Comparison of ENCODE assay signal across 11 cellular contexts in the genomic region with DNA sequence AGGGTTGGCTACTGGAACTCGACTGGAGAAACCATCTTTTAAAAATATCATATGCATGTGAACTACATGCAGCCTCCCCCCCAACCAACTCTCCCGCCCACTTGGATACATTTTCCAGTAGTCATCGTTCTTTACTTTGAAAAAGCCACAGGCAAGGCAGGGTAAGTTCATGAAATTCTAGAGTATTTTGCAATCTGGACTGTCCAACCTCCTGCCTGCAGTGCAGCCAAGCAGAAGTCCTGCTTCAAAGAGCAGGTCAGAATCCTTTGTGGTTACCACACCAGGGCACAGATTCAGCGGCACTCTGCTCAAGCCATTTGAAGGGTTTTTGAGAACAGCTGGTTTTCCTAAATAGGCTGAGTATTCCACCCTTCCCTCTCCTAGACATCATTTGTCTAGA. TPM values are rescaled to one million over a fixed set of nuclear protein-coding genes. Genes with fewer than 3 reads are reported as not detected.
DNase-seq lines count a peak whose midpoint lies in the region; ATAC-seq lines count a peak whose summit lies in the region.
"Had no signal": no experiment of that assay in that cellular context is flagged by ENCODE, and none has a peak within 500 bp of the region (broad histone marks: within the 10 kb centered on the region; RNA-seq: fewer than 3 reads in every experiment).

No MANE protein-coding gene starts in this region.

- intact Hi-C loops in left colon (cut with DNase I, micrococcal nuclease): no loop called here

- DNase-seq in AG20443 (ENCODE audit: low spot score) (peak; percentile 91), LHCN-M2 (ENCODE audit: low read depth) (peak; percentile 87), brain pericyte (ENCODE audit: low read depth, low spot score) (peak; percentile 72), midbrain (lab: John Stamatoyannopoulos, UW) (peak; percentile 15), NCI-H1048 (lab: John Stamatoyannopoulos, UW) (no peak), left colon (no peak)
- DNase-seq in stimulated activated naive CD8-positive, alpha-beta T cell treated with anti-CD3 and anti-CD28 coated beads, Interleukin-15, Interleukin-2, amounts not matched to agents 100 U/mL and 50 U/mL, for 24 hours: no peak
- no peak for DNase-seq in stimulated activated CD4-positive, alpha-beta T cell treated with anti-CD3 and anti-CD28 coated beads, Interleukin-12 subunit alpha, Interleukin-12 subunit beta, amount 100 ng/mL, for 4 hours
- DNase-seq: DMS153, NCI-H2227 treated with DMSO at 0.1 percent for 48 hours had no signal

- no peak for ATAC-seq in stimulated activated naive CD8-positive, alpha-beta T cell treated with anti-CD3 and anti-CD28 coated beads, Interleukin-15, Interleukin-2, amounts not matched to agents 100 U/mL and 50 U/mL, for 24 hours
- no peak for ATAC-seq in left colon

RNA-seq across cellular contexts. Expression of a gene that starts 12.1 kb away (rescaled TPM):
- total RNA-seq in LHCN-M2 (2014; rRNA removed) (0.06 TPM in 1 of 2 replicates, not detected in the other), left colon (not detected)
- not detected for polyA plus RNA-seq in LHCN-M2 (2012)
- total RNA-seq: ascending aorta had no signal

Comparison
In these comparisons a context has a peak if more than half of its experiments do, and no peak if none do; other contexts are left out.
1. DNase-seq: peak in AG20443 (single experiment), LHCN-M2 (single experiment), brain pericyte (single experiment) and midbrain (single experiment); none in stimulated activated naive CD8-positive, alpha-beta T cell treated with anti-CD3 and anti-CD28 coated beads, Interleukin-15, Interleukin-2, amounts not matched to agents 100 U/mL and 50 U/mL, for 24 hours (single experiment), stimulated activated CD4-positive, alpha-beta T cell treated with anti-CD3 and anti-CD28 coated beads, Interleukin-12 subunit alpha, Interleukin-12 subunit beta, amount 100 ng/mL, for 4 hours (single experiment), NCI-H1048 (single experiment) and left colon (0 of 2).